Comparison of ENCODE assay signal across 20 cellular contexts in the genomic region with DNA sequence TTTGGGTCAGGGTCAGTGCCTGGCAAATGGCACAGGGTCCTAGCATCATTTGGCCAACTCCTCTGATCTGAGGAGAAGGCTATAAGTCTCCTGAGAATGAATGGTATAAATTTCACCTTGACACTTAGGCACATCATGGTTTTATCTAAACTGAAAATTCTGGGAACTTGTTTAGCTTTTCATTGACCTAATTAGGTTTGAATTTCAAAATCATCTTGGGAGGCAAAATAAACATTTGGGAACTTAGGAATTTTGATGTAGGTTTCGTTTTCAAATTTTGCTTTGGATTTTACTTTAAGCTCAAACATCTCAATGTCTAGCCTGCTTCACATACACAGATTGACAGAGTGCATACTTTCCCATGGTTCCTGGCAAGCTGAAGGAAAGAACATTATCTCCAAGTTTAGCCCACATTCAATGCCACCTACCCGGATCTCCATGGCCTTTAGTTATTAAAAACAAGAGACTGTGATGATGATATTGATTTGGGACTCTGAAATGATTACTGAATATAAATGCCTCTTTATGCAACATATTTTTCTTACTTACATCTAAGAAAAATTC. TPM values are rescaled to one million over a fixed set of nuclear protein-coding genes. Genes with fewer than 3 reads are reported as not detected.
DNase-seq lines count a peak whose midpoint lies in the region; ATAC-seq and TF ChIP-seq lines count a peak whose summit lies in the region.
"Had no signal": no experiment of that assay in that cellular context is flagged by ENCODE, and none has a peak within 500 bp of the region (broad histone marks: within the 10 kb centered on the region; RNA-seq: fewer than 3 reads in every experiment).

No MANE protein-coding gene starts in this region.

- H3K27ac Mint-ChIP-seq in memory B cell = peak overlapping the region; percentile 41

- H2BK15ac ChIP-seq in IMR-90 (ENCODE audit: low read depth, low read length) (no peak overlapping the region), neuronal stem cell (ENCODE audit: low read length) (no peak overlapping the region)

- peaks cover 27% of the 10 kb centered on the region for H3K4me1 Mint-ChIP-seq in memory B cell

- no peak overlapping the region for H2BK120ac ChIP-seq in IMR-90 (ENCODE audit: low read depth, low read length)
- no peak overlapping the region for H2BK120ac ChIP-seq in neuronal stem cell (ENCODE audit: low read depth, low read length)

- H4K8ac ChIP-seq in IMR-90 (ENCODE audit: low read depth in 2 of 2, low read length in 2 of 2) = no peak overlapping the region
- no peak overlapping the region for H4K8ac ChIP-seq in neuronal stem cell (ENCODE audit: low read depth, low read length)

- H3K36me3 ChIP-seq in ACC112 (ENCODE audit: insufficient read depth, low read length) = no peaks in the 10 kb centered on the region
- no peaks in the 10 kb centered on the region for H3K36me3 ChIP-seq in IMR-90 (ENCODE audit: control insufficient read depth, insufficient read depth, low read length)
- H3K36me3 ChIP-seq in body of pancreas (replicated peaks in 1 of 2; ENCODE audit: insufficient read depth in 1 of 2, low read depth in 2 of 2) = no peaks in the 10 kb centered on the region
- H3K36me3 ChIP-seq in vagina = no peaks in the 10 kb centered on the region
- H3K36me3 ChIP-seq in neuronal stem cell (replicated peaks in 1 of 2; ENCODE audit: control insufficient read depth in 2 of 2, insufficient read depth in 2 of 2, low read length in 2 of 2) = no peaks in the 10 kb centered on the region

- H3K9me1 ChIP-seq in IMR-90 (ENCODE audit: insufficient read depth, low read length) = no peaks in the 10 kb centered on the region; the same call in 1 of the 2 replicates

- no peak; the same call in 1 of the 2 replicates for ATAC-seq in IMR-90 (ENCODE audit: low read depth)
- ATAC-seq in body of pancreas = peak; percentile 57
- ATAC-seq in memory B cell (ENCODE audit: low read depth) = no peak

- no peaks in the 10 kb centered on the region for H3K36me3 Mint-ChIP-seq in memory B cell

- peaks cover 7% of the 10 kb centered on the region for H3K4me1 ChIP-seq in ACC112 (ENCODE audit: control insufficient read depth, insufficient read depth, low read length, unreplicated experiment)
- H3K4me1 ChIP-seq in IMR-90 (ENCODE audit: control insufficient read depth, insufficient read depth, low read length) = peaks cover 12% of the 10 kb centered on the region
- H3K4me1 ChIP-seq in body of pancreas = peaks cover 22% of the 10 kb centered on the region
- H3K4me1 ChIP-seq in vagina = no peaks in the 10 kb centered on the region
- H3K4me1 ChIP-seq in neuronal stem cell (ENCODE audit: control insufficient read depth in 2 of 2, insufficient read depth in 1 of 2, low read depth in 1 of 2, low read length in 2 of 2) = peaks cover 0 to 5% of the 10 kb centered on the region in 2 donors
- H3K4me1 ChIP-seq: Caco-2 had no signal

- H2BK20ac ChIP-seq in IMR-90 (ENCODE audit: low read depth, low read length) = no peak overlapping the region

- H3K9me3 Mint-ChIP-seq in memory B cell = no peaks in the 10 kb centered on the region

- peak; percentile 11 for DNase-seq in IMR-90
- no peak for DNase-seq in body of pancreas
- DNase-seq in memory B cell (ENCODE audit: low spot score in 2 of 2) = no peak
- DNase-seq in NCI-H1048 (lab: John Stamatoyannopoulos, UW) = no peak
- no peak for DNase-seq in vagina (ENCODE audit: extremely low spot score in 2 of 2)
- no peak for DNase-seq in activated T-cell treated with anti-CD3 and anti-CD28 coated beads, Interleukin-2, amount 50 U/mL, for 48 hours
- DNase-seq in neuronal stem cell (ENCODE audit: low spot score) = no peak
- DNase-seq: Caco-2, DMS53, GOT3, KG1, NCI-H1092 treated with DMSO at 0.1 percent for 48 hours, NCI-H1930, NCI-H2171, NCI-H446 treated with DMSO at 0.1 percent for 48 hours, NCI-H774, SIG-M5 had no signal

- H3K14ac ChIP-seq in IMR-90 (replicated peaks; ENCODE audit: low read depth, low read length) = no peak overlapping the region
- H3K14ac ChIP-seq in neuronal stem cell (ENCODE audit: low read length) = no peak overlapping the region

- no peak for TF ChIP-seq RAD21 in IMR-90 (IDR thresholded peaks at IDR 0.05; ENCODE audit: low read length)

- no TSS peak for BruUV-seq in IMR-90 (replicated peaks; lab: Mats Ljungman, UMichigan)

- H3K18ac ChIP-seq in IMR-90 (ENCODE audit: low read depth, low read length) = no peak overlapping the region
- no peak overlapping the region for H3K18ac ChIP-seq in neuronal stem cell (ENCODE audit: low read length)

- no peak overlapping the region for H4K5ac ChIP-seq in IMR-90 (ENCODE audit: low read depth, low read length)

- H3K9ac ChIP-seq in IMR-90 (ENCODE audit: low read depth, low read length) (no peak overlapping the region), neuronal stem cell (ENCODE audit: low read depth, low read length, poor library complexity) (no peak overlapping the region)

- no CpG with 5 or more reads among the region's 2 CpGs for WGBS in IMR-90 (ENCODE audit: extremely low coverage in 2 of 2, insufficient read length in 1 of 2), 2 experiments
- 22 to 25% methylated on average over 2 of the region's 2 CpGs for WGBS in body of pancreas, 2 donors
- WGBS in neuronal stem cell (ENCODE audit: extremely low coverage in 2 of 2, insufficient read length in 2 of 2, insufficient replicate concordance in 1 of 2), 2 donors = no CpG with 5 or more reads among the region's 2 CpGs

- H3K56ac ChIP-seq in IMR-90 (ENCODE audit: extremely low read depth, insufficient read depth, low read length) = no peak overlapping the region

- no peak overlapping the region for H3K4me3 Mint-ChIP-seq in memory B cell

- H4K91ac ChIP-seq in IMR-90 (ENCODE audit: insufficient read depth, low read depth, low read length) = no peak overlapping the region
- H4K91ac ChIP-seq in neuronal stem cell (ENCODE audit: low read depth, low read length, poor library complexity) = no peak overlapping the region

- H3K4ac ChIP-seq in IMR-90 (ENCODE audit: low read depth, low read length) = no peak overlapping the region
- no peak overlapping the region for H3K4ac ChIP-seq in neuronal stem cell (ENCODE audit: low read length)

- no peaks in the 10 kb centered on the region for H4K20me1 ChIP-seq in IMR-90 (ENCODE audit: insufficient read depth, low read length)

- H3K27me3 ChIP-seq in ACC112 (ENCODE audit: insufficient read depth, low read length) = no peaks in the 10 kb centered on the region
- peaks cover 7% of the 10 kb centered on the region for H3K27me3 ChIP-seq in IMR-90 (ENCODE audit: control insufficient read depth, insufficient read depth, low read length)
- H3K27me3 ChIP-seq in body of pancreas = no peaks in the 10 kb centered on the region
- H3K27me3 ChIP-seq in vagina = no peaks in the 10 kb centered on the region
- no peaks in the 10 kb centered on the region for H3K27me3 ChIP-seq in neuronal stem cell (ENCODE audit: control insufficient read depth in 3 of 3, insufficient read depth in 3 of 3, low read depth in 1 of 3, low read length in 3 of 3)

- TF ChIP-seq POLR2A in IMR-90 (IDR thresholded peaks at IDR 0.05; ENCODE audit: low read depth, low read length) (no peak), body of pancreas (IDR thresholded peaks at IDR 0.05) (no peak), vagina (IDR thresholded peaks at IDR 0.05) (no peak)

- POLR2A ChIA-PET in IMR-90 (lab: Charles Lee; ENCODE audit: unreplicated experiment) = interaction anchor here (0.5 kb wide), 1 partner anchor 850 kb away, joined by 4 read pairs; no protein-coding TSS in a partner anchor

- H3K4me2 ChIP-seq in IMR-90 (ENCODE audit: low read depth, low read length) (peak overlapping the region; percentile 80), neuronal stem cell (ENCODE audit: insufficient read depth, low read length, poor library complexity, severe bottlenecking) (no peak overlapping the region)

- H3K4me3 ChIP-seq in ACC112 (ENCODE audit: low read depth, low read length) = no peak overlapping the region
- no peak overlapping the region for H3K4me3 ChIP-seq in IMR-90 (ENCODE audit: insufficient read depth, low read depth, low read length)
- H3K4me3 ChIP-seq in body of pancreas = no peak overlapping the region
- H3K4me3 ChIP-seq in vagina = no peak overlapping the region
- no peak overlapping the region for H3K4me3 ChIP-seq in neuronal stem cell (ENCODE audit: low read length in 2 of 2)

- H3K27ac ChIP-seq in ACC112 (ENCODE audit: low read depth, low read length) (no peak overlapping the region), IMR-90 (ENCODE audit: insufficient read depth, low read length) (no peak overlapping the region), body of pancreas (peak overlapping the region; percentile 25 to 62 (median 49)), vagina (no peak overlapping the region), neuronal stem cell (replicated peaks; ENCODE audit: low read length) (no peak overlapping the region)
- H3K27ac ChIP-seq: HL-60 had no signal

- H2BK5ac ChIP-seq in IMR-90 (ENCODE audit: low read depth, low read length, poor library complexity, severe bottlenecking) (no peak overlapping the region), neuronal stem cell (ENCODE audit: low read length) (no peak overlapping the region)

- H3K9me3 ChIP-seq in IMR-90 (ENCODE audit: control insufficient read depth, insufficient read depth, low read length) = no peaks in the 10 kb centered on the region
- H3K9me3 ChIP-seq in body of pancreas = no peaks in the 10 kb centered on the region
- H3K9me3 ChIP-seq in vagina = no peaks in the 10 kb centered on the region
- H3K9me3 ChIP-seq in neuronal stem cell (replicated peaks in 1 of 2; ENCODE audit: control insufficient read depth in 2 of 2, insufficient read depth in 1 of 2, low read depth in 1 of 2, low read length in 2 of 2) = no peaks in the 10 kb centered on the region
- H3K9me3 ChIP-seq: Caco-2 had no signal

- in situ Hi-C loops in IMR-90 (cut with MboI; ENCODE audit: low sequenced_read_pairs) = no loop called here

- H3K27me3 Mint-ChIP-seq in memory B cell = no peaks in the 10 kb centered on the region

- H2AK5ac ChIP-seq in IMR-90 (ENCODE audit: low read depth, low read length) (no peak overlapping the region), neuronal stem cell (ENCODE audit: low read depth, low read length) (no peak overlapping the region)

- intact Hi-C loops in IMR-90 (cut with micrococcal nuclease) = no loop called here
- intact Hi-C loops in body of pancreas (cut with DNase I) = no loop called here
- intact Hi-C loops in vagina (cut with DNase I) = no loop called here

- no peak overlapping the region for H2BK12ac ChIP-seq in neuronal stem cell (ENCODE audit: low read length)

- no peaks in the 10 kb centered on the region for H3K79me2 ChIP-seq in ACC112 (ENCODE audit: control insufficient read depth, insufficient read depth, low read length, unreplicated experiment)

- no peaks in the 10 kb centered on the region for H3K79me1 ChIP-seq in IMR-90 (ENCODE audit: low read depth in 1 of 2, low read length in 2 of 2)
- H3K79me1 ChIP-seq in neuronal stem cell (ENCODE audit: low read depth, low read length) = no peaks in the 10 kb centered on the region

- H2AFZ ChIP-seq in ACC112 (ENCODE audit: low read length, unreplicated experiment) (peak overlapping the region; percentile 7), IMR-90 (replicated peaks; ENCODE audit: low read length, poor library complexity) (no peak overlapping the region), neuronal stem cell (ENCODE audit: low read length) (no peak overlapping the region)

- H3K23ac ChIP-seq in IMR-90 (ENCODE audit: low read depth, low read length) (no peak overlapping the region), neuronal stem cell (ENCODE audit: low read depth, low read length, poor library complexity) (no peak overlapping the region)

- no peak overlapping the region for H2AK9ac ChIP-seq in IMR-90 (replicated peaks; ENCODE audit: low read depth, low read length, poor library complexity)

- TF ChIP-seq CTCF in IMR-90 (conservative IDR thresholded peaks at IDR 0.05; ENCODE audit: low read depth, low read length) (no peak), body of pancreas (IDR thresholded peaks at IDR 0.05) (no peak), vagina (IDR thresholded peaks at IDR 0.05) (no peak)

- dilution Hi-C loops in IMR-90 (cut with HindIII; ENCODE audit: low sequenced_read_pairs, unreplicated experiment) = no loop called here

- CTCF ChIA-PET in IMR-90 (lab: Yijun Ruan, JAX) = no interaction called here

RNA-seq across cellular contexts. Expression of gene MYOM1, which starts 44.5 kb away (rescaled TPM):
- total RNA-seq in IMR-90 (2012; rRNA removed) (under 0.01 TPM in 2 replicates), body of pancreas (10 to 100 TPM; 10.9 to 21.8 TPM), vagina (1.2 TPM)
- polyA plus RNA-seq in IMR-90 (2012; rRNA removed) = 0.04 and 0.10 TPM in 2 replicates
- 0.01 TPM in 1 of 2 replicates, not detected in the other for polyA plus RNA-seq in IMR-90 (2012; cell fraction: cytosol; rRNA removed)
- polyA plus RNA-seq in IMR-90 (2012; cell fraction: nucleus; rRNA removed; ENCODE audit: low replicate concordance) = 0.02 TPM in 2 replicates
- 0.42 TPM for polyA plus RNA-seq in neuronal stem cell (2013, experiment 1 of 2)
- 0.46 TPM for polyA plus RNA-seq in neuronal stem cell (2013, experiment 2 of 2)
- total RNA-seq: A172 had no signal

Comparison
In these comparisons a context has a peak if more than half of its experiments do, and no peak if none do; other contexts are left out.
1. H3K27ac ChIP-seq: peak in body of pancreas (4 of 4); none in ACC112 (single experiment), IMR-90 (single experiment), vagina (single experiment) and neuronal stem cell (single experiment).